Comparison of ENCODE assay signal across 10 cellular contexts in genomic region chr21:44815852-44816628, GRCh38. TPM values are rescaled to one million over a fixed set of nuclear protein-coding genes. Genes with fewer than 3 reads are reported as not detected.
DNase-seq lines count a peak whose midpoint lies in the region; ATAC-seq, FAIRE-seq and TF ChIP-seq lines count a peak whose summit lies in the region.
"Had no signal": no experiment of that assay in that cellular context is flagged by ENCODE, and none has a peak within 500 bp of the region (broad histone marks: within the 10 kb centered on the region; RNA-seq: fewer than 3 reads in every experiment).

No MANE protein-coding gene starts in this region.

- dilution Hi-C loops in IMR-90 (cut with HindIII; ENCODE audit: low sequenced_read_pairs, unreplicated experiment), result no loop called here

- no peak overlapping the region for H3K4me2 ChIP-seq in IMR-90 (ENCODE audit: low read depth, low read length)
- H3K4me2 ChIP-seq in K562 (ENCODE audit: insufficient read depth, low read length), result no peak overlapping the region

- H3K4me1 Mint-ChIP-seq in CD8-positive, alpha-beta T cell (ENCODE audit: low read depth), result peaks cover 10% of the 10 kb centered on the region
- peaks cover 9 to 11% of the 10 kb centered on the region in 2 donors for H3K4me1 Mint-ChIP-seq in natural killer cell treated with Interleukin-12 subunit alpha and Interleukin-12 subunit beta and Interleukin-15 and Interleukin-18, amount 100 ng/mL, for 72 hours (ENCODE audit: low read depth in 2 of 2)

- no peak overlapping the region for H2AFZ ChIP-seq in IMR-90 (replicated peaks; ENCODE audit: low read length, poor library complexity)
- H2AFZ ChIP-seq in K562 (ENCODE audit: low read depth, low read length), result no peak overlapping the region

- no peak for TF ChIP-seq CTCF in CD8-positive, alpha-beta T cell (IDR thresholded peaks at IDR 0.05)
- no peak for TF ChIP-seq CTCF in IMR-90 (conservative IDR thresholded peaks at IDR 0.05; ENCODE audit: low read depth, low read length)
- TF ChIP-seq CTCF in K562 (IDR thresholded peaks at IDR 0.05 in 2 of 3, conservative IDR thresholded peaks at IDR 0.05 in 1 of 3; ENCODE audit: insufficient read depth in 2 of 3, low read depth in 1 of 3, low read length in 3 of 3), result no peak
- no peak for TF ChIP-seq CTCF in upper lobe of left lung (IDR thresholded peaks at IDR 0.05)

- ATAC-seq in CD8-positive, alpha-beta T cell, result no peak
- ATAC-seq in IMR-90 (ENCODE audit: low read depth) (no peak), K562 (no peak), upper lobe of left lung (ENCODE audit: low FRiP score in 2 of 2) (no peak)
- no peak for ATAC-seq in natural killer cell treated with Interleukin-12 subunit alpha and Interleukin-12 subunit beta and Interleukin-15 and Interleukin-18, amount 100 ng/mL, for 72 hours
- ATAC-seq: gastrocnemius medialis had no signal

- in situ Hi-C loops in IMR-90 (cut with MboI; ENCODE audit: low sequenced_read_pairs), result loop anchor here (25.0 kb wide), 1 partner anchor 296 kb away; no protein-coding TSS in a partner anchor
- in situ Hi-C loops in K562 (cut with MboI), result no loop called here

- H3K4ac ChIP-seq in IMR-90 (ENCODE audit: low read depth, low read length), result no peak overlapping the region

- no peak for TF ChIP-seq RAD21 in IMR-90 (IDR thresholded peaks at IDR 0.05; ENCODE audit: low read length)
- no peak for TF ChIP-seq RAD21 in K562 (CRISPR knock-in tag; conservative IDR thresholded peaks at IDR 0.05 in 1 of 2, IDR thresholded peaks at IDR 0.05 in 1 of 2)

- CTCF ChIA-PET in CD8-positive, alpha-beta T cell (lab: Charles Lee), result interaction anchor here (1.2 to 1.6 kb wide), 3 partner anchors 15 to 32 kb away, joined by 3 to 8 read pairs (median 5); partner anchors contain the start of gene UBE2G2
- CTCF ChIA-PET in IMR-90 (lab: Yijun Ruan, JAX), result no interaction called here
- CTCF ChIA-PET in K562 (lab: Yijun Ruan, JAX; ENCODE audit: low intra/inter-chr PET ratio), result no interaction called here

- peaks cover 19% of the 10 kb centered on the region for H3K4me1 ChIP-seq in CD8-positive, alpha-beta T cell (ENCODE audit: insufficient read depth, low read length)
- peaks cover 8% of the 10 kb centered on the region; the same call in 1 of the 2 replicates for H3K4me1 ChIP-seq in IMR-90 (ENCODE audit: control insufficient read depth, insufficient read depth, low read length)
- peaks cover 0 to 58% of the 10 kb centered on the region in 2 experiments; a peak in 4 of 5 replicates for H3K4me1 ChIP-seq in K562 (replicated peaks in 1 of 2; ENCODE audit: control insufficient read depth in 2 of 2, insufficient read depth in 2 of 2, low read length in 2 of 2)
- peaks cover 16 to 33% (median 24%) of the 10 kb centered on the region in 4 donors for H3K4me1 ChIP-seq in upper lobe of left lung

- no peak overlapping the region for H3K27ac Mint-ChIP-seq in CD8-positive, alpha-beta T cell
- H3K27ac Mint-ChIP-seq in natural killer cell treated with Interleukin-12 subunit alpha and Interleukin-12 subunit beta and Interleukin-15 and Interleukin-18, amount 100 ng/mL, for 72 hours, result no peak overlapping the region

- TF ChIP-seq POLR2A in IMR-90 (IDR thresholded peaks at IDR 0.05; ENCODE audit: low read depth, low read length), result no peak
- TF ChIP-seq POLR2A in K562 (conservative IDR thresholded peaks at IDR 0.05), result no peak
- TF ChIP-seq POLR2A in upper lobe of left lung (IDR thresholded peaks at IDR 0.05), result no peak

- peak; percentile 71 for FAIRE-seq in K562 (lab: Jason Lieb, UNC)

- TF ChIP-seq EP300 in K562 (IDR thresholded peaks at IDR 0.05; ENCODE audit: low read length) (no peak), upper lobe of left lung (IDR thresholded peaks at IDR 0.05) (no peak)

- BruUV-seq in IMR-90 (replicated peaks; lab: Mats Ljungman, UMichigan) (no TSS peak), K562 (replicated peaks; lab: Mats Ljungman, UMichigan) (no TSS peak)

- H3K36me3 Mint-ChIP-seq in CD8-positive, alpha-beta T cell, result peaks cover 24% of the 10 kb centered on the region
- peaks cover 2% of the 10 kb centered on the region for H3K36me3 Mint-ChIP-seq in natural killer cell treated with Interleukin-12 subunit alpha and Interleukin-12 subunit beta and Interleukin-15 and Interleukin-18, amount 100 ng/mL, for 72 hours

- no peak overlapping the region for H3K9ac ChIP-seq in IMR-90 (ENCODE audit: low read depth, low read length)
- peak overlapping the region in 1 of 2 experiments; percentile 77; a peak in 2 of 4 replicates for H3K9ac ChIP-seq in K562 (ENCODE audit: insufficient read depth in 1 of 2, low read depth in 2 of 2, low read length in 2 of 2)

- no peak overlapping the region for H3K18ac ChIP-seq in IMR-90 (ENCODE audit: low read depth, low read length)

- H3K79me2 ChIP-seq in K562 (ENCODE audit: control insufficient read depth, insufficient read depth, low read length), result peaks cover 69% of the 10 kb centered on the region

- no peaks in the 10 kb centered on the region for H3K27me3 ChIP-seq in CD8-positive, alpha-beta T cell (ENCODE audit: insufficient read depth, low read length)
- H3K27me3 ChIP-seq in IMR-90 (ENCODE audit: control insufficient read depth, insufficient read depth, low read length) (no peaks in the 10 kb centered on the region), K562 (ENCODE audit: control insufficient read depth in 2 of 2, insufficient read depth in 2 of 2, low read length in 2 of 2) (no peaks in the 10 kb centered on the region), upper lobe of left lung (no peaks in the 10 kb centered on the region)
- H3K27me3 ChIP-seq: gastrocnemius medialis had no signal

- no peak overlapping the region for H2BK15ac ChIP-seq in IMR-90 (ENCODE audit: low read depth, low read length)

- no peak overlapping the region for H2BK5ac ChIP-seq in IMR-90 (ENCODE audit: low read depth, low read length, poor library complexity, severe bottlenecking)

- 90% methylated on average over 2 of the region's 10 CpGs; no CpG with 5 or more reads in 1 of the 2 experiments for WGBS in IMR-90 (ENCODE audit: extremely low coverage in 2 of 2, insufficient read length in 1 of 2), 2 experiments
- 81% methylated on average over 10 of the region's 10 CpGs for WGBS in K562 (ENCODE audit: insufficient coverage, low coverage, missing lambda C conversion rate)
- 72 to 78% methylated on average over 9 to 10 of the region's 10 CpGs for WGBS in upper lobe of left lung, 2 donors

- no peak overlapping the region for H4K8ac ChIP-seq in IMR-90 (ENCODE audit: low read depth in 2 of 2, low read length in 2 of 2)

- intact Hi-C loops in CD8-positive, alpha-beta T cell (cut with DNase I, micrococcal nuclease), result loop anchor here (5.0 kb wide), 8 partner anchors 111 to 1844 kb away; partner anchors contain the start of genes ADARB1 (in 1 of the 2), CFAP410 (in 1 of the 2), PCBP3 (in 1 of the 2) and PKNOX1 (in 1 of the 2)
- intact Hi-C loops in IMR-90 (cut with micrococcal nuclease) (loop anchor here (5.0 kb wide), 1 partner anchor 56 kb away; the partner anchor contains the start of gene PTTG1IP), K562 (cut with micrococcal nuclease) (no loop called here)

- H3K9me3 ChIP-seq in CD8-positive, alpha-beta T cell (ENCODE audit: low read length), result no peaks in the 10 kb centered on the region
- H3K9me3 ChIP-seq in IMR-90 (ENCODE audit: control insufficient read depth, insufficient read depth, low read length) (peaks cover 23% of the 10 kb centered on the region), K562 (replicated peaks; ENCODE audit: control insufficient read depth, insufficient read depth, low read depth, low read length) (peaks cover 3% of the 10 kb centered on the region), upper lobe of left lung (peaks cover 0 to 3% (median 1%) of the 10 kb centered on the region in 4 donors)
- H3K9me3 ChIP-seq: gastrocnemius medialis had no signal

- H3K23ac ChIP-seq in IMR-90 (ENCODE audit: low read depth, low read length), result peak overlapping the region; percentile 83; the same call in 1 of the 2 replicates

- H4K91ac ChIP-seq in IMR-90 (ENCODE audit: insufficient read depth, low read depth, low read length), result no peak overlapping the region

- no peak overlapping the region for H3K14ac ChIP-seq in IMR-90 (replicated peaks; ENCODE audit: low read depth, low read length)

- no peak overlapping the region for H3K56ac ChIP-seq in IMR-90 (ENCODE audit: extremely low read depth, insufficient read depth, low read length)

- H4K5ac ChIP-seq in IMR-90 (ENCODE audit: low read depth, low read length), result no peak overlapping the region

- no peaks in the 10 kb centered on the region for H3K27me3 Mint-ChIP-seq in CD8-positive, alpha-beta T cell (ENCODE audit: low read depth)
- H3K27me3 Mint-ChIP-seq in natural killer cell treated with Interleukin-12 subunit alpha and Interleukin-12 subunit beta and Interleukin-15 and Interleukin-18, amount 100 ng/mL, for 72 hours, result no peaks in the 10 kb centered on the region

- H2BK20ac ChIP-seq in IMR-90 (ENCODE audit: low read depth, low read length), result no peak overlapping the region

- H3K79me1 ChIP-seq in IMR-90 (ENCODE audit: low read depth in 1 of 2, low read length in 2 of 2), result peaks cover 18 to 68% of the 10 kb centered on the region in 2 experiments

- DNase-seq in CD8-positive, alpha-beta T cell, result no peak
- DNase-seq in IMR-90, result no peak
- DNase-seq in K562 (ENCODE audit: extremely low read depth in 1 of 4, low spot score in 3 of 4), result no peak
- no peak for DNase-seq in natural killer cell treated with Interleukin-12 subunit alpha and Interleukin-12 subunit beta and Interleukin-15 and Interleukin-18, amount 100 ng/mL, for 72 hours (ENCODE audit: low spot score)
- no peak for DNase-seq in GDM1 (lab: John Stamatoyannopoulos, UW)
- DNase-seq in upper lobe of left lung, result no peak
- DNase-seq in activated gamma-delta T cell (lab: John Stamatoyannopoulos, UW), result no peak
- DNase-seq: gastrocnemius medialis, NCI-H146, SHP77 had no signal

- H3K9me1 ChIP-seq in IMR-90 (ENCODE audit: insufficient read depth, low read length), result peaks cover 8% of the 10 kb centered on the region
- H3K9me1 ChIP-seq in K562 (ENCODE audit: control insufficient read depth, insufficient read depth, low read length), result peaks cover 15% of the 10 kb centered on the region

- peak overlapping the region; percentile 24 for H2AK9ac ChIP-seq in IMR-90 (replicated peaks; ENCODE audit: low read depth, low read length, poor library complexity)

- POLR2A ChIA-PET in CD8-positive, alpha-beta T cell (lab: Charles Lee), result interaction anchor here (1.4 kb wide), 1 partner anchor 15 kb away, joined by 3 read pairs; the partner anchor contains the start of gene UBE2G2
- POLR2A ChIA-PET in IMR-90 (lab: Charles Lee; ENCODE audit: unreplicated experiment), result no interaction called here
- POLR2A ChIA-PET in K562 (lab: Yijun Ruan, JAX), result interaction anchor here (0.6 to 2.5 kb wide), 7 partner anchors 10 to 241 kb away, joined by 3 to 33 read pairs (median 3); partner anchors contain the start of gene UBE2G2

- H2AK5ac ChIP-seq in IMR-90 (ENCODE audit: low read depth, low read length), result no peak overlapping the region

- no peak overlapping the region for H3K27ac ChIP-seq in CD8-positive, alpha-beta T cell (ENCODE audit: low read depth, low read length)
- H3K27ac ChIP-seq in IMR-90 (ENCODE audit: insufficient read depth, low read length) (no peak overlapping the region), K562 (ENCODE audit: extremely low read depth, low read depth, low read length) (no peak overlapping the region), upper lobe of left lung (no peak overlapping the region)

- H3K9me3 Mint-ChIP-seq in CD8-positive, alpha-beta T cell, result no peaks in the 10 kb centered on the region
- H3K9me3 Mint-ChIP-seq in natural killer cell treated with Interleukin-12 subunit alpha and Interleukin-12 subunit beta and Interleukin-15 and Interleukin-18, amount 100 ng/mL, for 72 hours, result no peaks in the 10 kb centered on the region

- peaks cover 59% of the 10 kb centered on the region for H4K20me1 ChIP-seq in IMR-90 (ENCODE audit: insufficient read depth, low read length)
- H4K20me1 ChIP-seq in K562 (replicated peaks; ENCODE audit: control insufficient read depth, insufficient read depth, low read length), result peaks cover 25% of the 10 kb centered on the region; the same call in 1 of the 2 replicates

- no peak overlapping the region for H2BK120ac ChIP-seq in IMR-90 (ENCODE audit: low read depth, low read length)

- H3K36me3 ChIP-seq in CD8-positive, alpha-beta T cell (ENCODE audit: insufficient read depth, low read length), result no peaks in the 10 kb centered on the region
- peaks cover 12% of the 10 kb centered on the region; the same call in 1 of the 2 replicates for H3K36me3 ChIP-seq in IMR-90 (ENCODE audit: control insufficient read depth, insufficient read depth, low read length)
- peaks cover 32% of the 10 kb centered on the region; the same call in 2 of the 3 replicates for H3K36me3 ChIP-seq in K562 (ENCODE audit: control insufficient read depth, insufficient read depth, low read length)
- peaks cover 0 to 18% (median 12%) of the 10 kb centered on the region in 4 donors for H3K36me3 ChIP-seq in upper lobe of left lung

- peak overlapping the region; percentile 79 for H3K4me3 Mint-ChIP-seq in CD8-positive, alpha-beta T cell
- peak overlapping the region; percentile 82 for H3K4me3 Mint-ChIP-seq in natural killer cell treated with Interleukin-12 subunit alpha and Interleukin-12 subunit beta and Interleukin-15 and Interleukin-18, amount 100 ng/mL, for 72 hours

- no peak overlapping the region for H3K4me3 ChIP-seq in CD8-positive, alpha-beta T cell (ENCODE audit: low read depth, low read length)
- H3K4me3 ChIP-seq in IMR-90 (ENCODE audit: insufficient read depth, low read depth, low read length) (no peak overlapping the region), K562 (no peak overlapping the region), upper lobe of left lung (no peak overlapping the region)

RNA-seq across cellular contexts. Expression of gene SUMO3, which starts 1.8 kb away (rescaled TPM):
- 10 to 100 TPM; 84.7 to 87.3 TPM for total RNA-seq in CD8-positive, alpha-beta T cell
- total RNA-seq in IMR-90 (2012; rRNA removed) (64.9 and 103 TPM in 2 replicates), K562 (2014; rRNA removed) (95.2 and 118 TPM in 2 replicates), K562 (2014; rRNA removed; fragmentation: Illumina TruSeq; extraction: Trizol) (101 TPM in 2 replicates), K562 (2015; rRNA removed; fragmentation: Illumina TruSeq; extraction: Trizol) (111 and 113 TPM in 2 replicates), K562 (2021) (120 TPM in 2 replicates), upper lobe of left lung (10 to 100 TPM; 46.1 to 97.6 (median 73.2) TPM)
- polyA plus RNA-seq in IMR-90 (2012; rRNA removed) (101 and 104 TPM in 2 replicates), K562 (2011; rRNA removed) (110 and 128 TPM in 2 replicates), K562 (2014; fragmentation: Illumina TruSeq; extraction: Trizol) (142 and 144 TPM in 2 replicates), K562 (2014; fragmentation: Nextera tagmentation; extraction: Ambion mirVana) (10 to 100 TPM; 13.9 to 21.6 TPM), K562 (2014; rRNA removed) (143 and 146 TPM in 2 replicates)
- 73.7 and 82.6 TPM in 2 replicates for polyA plus RNA-seq in IMR-90 (2012; cell fraction: cytosol; rRNA removed)
- 23.5 and 36.3 TPM in 2 replicates for polyA plus RNA-seq in IMR-90 (2012; cell fraction: nucleus; rRNA removed; ENCODE audit: low replicate concordance)
- total RNA-seq in K562 (2011; cell fraction: chromatin; rRNA removed; ENCODE audit: low replicate concordance), result 32.4 and 33.2 TPM in 2 replicates
- 27.5 and 32.6 TPM in 2 replicates for total RNA-seq in K562 (2011; cell fraction: nucleolus; rRNA removed)
- total RNA-seq in K562 (2011; cell fraction: nucleoplasm; rRNA removed), result 42.5 and 55.7 TPM in 2 replicates
- 132 and 183 TPM in 2 replicates for polyA plus RNA-seq in K562 (2011; cell fraction: cytosol; rRNA removed)
- polyA plus RNA-seq in K562 (2011; cell fraction: nucleus; rRNA removed), result 41.4 and 52.1 TPM in 2 replicates
- 95.3 and 142 TPM in 2 replicates for polyA plus RNA-seq in K562 (2012)
- polyA minus RNA-seq in K562 (2011; rRNA and poly(A)+ RNA removed), result 105 and 120 TPM in 2 replicates
- 70.3 and 71.5 TPM in 2 replicates for polyA minus RNA-seq in K562 (2011; cell fraction: cytosol; rRNA and poly(A)+ RNA removed)
- polyA minus RNA-seq in K562 (2011; cell fraction: nucleus; rRNA and poly(A)+ RNA removed), result 18.8 and 32.3 TPM in 2 replicates
- 10 to 100 TPM; 50.1 to 53.9 TPM for total RNA-seq in natural killer cell treated with Interleukin-12 subunit alpha and Interleukin-12 subunit beta and Interleukin-15 and Interleukin-18, amount 100 ng/mL, for 72 hours

RNA-seq across cellular contexts. Expression of gene UBE2G2, which starts 14.4 kb away (rescaled TPM):
- 10 to 100 TPM; 88.8 to 89.1 TPM for total RNA-seq in CD8-positive, alpha-beta T cell
- total RNA-seq in IMR-90 (2012; rRNA removed) (65.4 and 75.8 TPM in 2 replicates), K562 (2014; rRNA removed) (122 and 148 TPM in 2 replicates), K562 (2014; rRNA removed; fragmentation: Illumina TruSeq; extraction: Trizol) (109 and 112 TPM in 2 replicates), K562 (2015; rRNA removed; fragmentation: Illumina TruSeq; extraction: Trizol) (99.0 and 112 TPM in 2 replicates), K562 (2021) (131 and 140 TPM in 2 replicates), upper lobe of left lung (100 to 1,000 TPM in 1 of 6 donors, 10 to 100 TPM in 5; 74.4 to 218 (median 80.1) TPM)
- polyA plus RNA-seq in IMR-90 (2012; rRNA removed) (81.9 and 91.7 TPM in 2 replicates), K562 (2011; rRNA removed) (210 and 225 TPM in 2 replicates), K562 (2014; fragmentation: Illumina TruSeq; extraction: Trizol) (198 and 202 TPM in 2 replicates), K562 (2014; fragmentation: Nextera tagmentation; extraction: Ambion mirVana) (10 to 100 TPM; 47.5 to 74.3 TPM), K562 (2014; rRNA removed) (200 and 297 TPM in 2 replicates)
- 51.8 and 81.4 TPM in 2 replicates for polyA plus RNA-seq in IMR-90 (2012; cell fraction: cytosol; rRNA removed)
- 112 and 205 TPM in 2 replicates for polyA plus RNA-seq in IMR-90 (2012; cell fraction: nucleus; rRNA removed; ENCODE audit: low replicate concordance)
- total RNA-seq in K562 (2011; cell fraction: chromatin; rRNA removed; ENCODE audit: low replicate concordance), result 217 and 395 TPM in 2 replicates
- total RNA-seq in K562 (2011; cell fraction: nucleolus; rRNA removed), result 127 and 140 TPM in 2 replicates
- 222 and 291 TPM in 2 replicates for total RNA-seq in K562 (2011; cell fraction: nucleoplasm; rRNA removed)
- polyA plus RNA-seq in K562 (2011; cell fraction: cytosol; rRNA removed), result 249 and 260 TPM in 2 replicates
- polyA plus RNA-seq in K562 (2011; cell fraction: nucleus; rRNA removed), result 234 and 303 TPM in 2 replicates
- 119 and 202 TPM in 2 replicates for polyA plus RNA-seq in K562 (2012)
- polyA minus RNA-seq in K562 (2011; rRNA and poly(A)+ RNA removed), result 146 and 179 TPM in 2 replicates
- 83.5 and 87.6 TPM in 2 replicates for polyA minus RNA-seq in K562 (2011; cell fraction: cytosol; rRNA and poly(A)+ RNA removed)
- 115 and 148 TPM in 2 replicates for polyA minus RNA-seq in K562 (2011; cell fraction: nucleus; rRNA and poly(A)+ RNA removed)
- total RNA-seq in natural killer cell treated with Interleukin-12 subunit alpha and Interleukin-12 subunit beta and Interleukin-15 and Interleukin-18, amount 100 ng/mL, for 72 hours, result 100 to 1,000 TPM in 1 of 2 donors, 10 to 100 TPM in 1; 89.7 to 164 TPM

RNA-seq across cellular contexts. Expression of gene PTTG1IP, which starts 57.5 kb away (rescaled TPM):
- total RNA-seq in CD8-positive, alpha-beta T cell, result 10 to 100 TPM; 71.0 to 73.3 TPM
- total RNA-seq in IMR-90 (2012; rRNA removed) (194 and 230 TPM in 2 replicates), K562 (2014; rRNA removed) (85.4 and 97.6 TPM in 2 replicates), K562 (2014; rRNA removed; fragmentation: Illumina TruSeq; extraction: Trizol) (65.7 and 66.2 TPM in 2 replicates), K562 (2015; rRNA removed; fragmentation: Illumina TruSeq; extraction: Trizol) (92.9 and 98.7 TPM in 2 replicates), K562 (2021) (99.3 and 99.5 TPM in 2 replicates), upper lobe of left lung (100 to 1,000 TPM; 150 to 316 (median 247) TPM)
- polyA plus RNA-seq in IMR-90 (2012; rRNA removed) (156 and 167 TPM in 2 replicates), K562 (2011; rRNA removed) (92.4 and 138 TPM in 2 replicates), K562 (2014; fragmentation: Illumina TruSeq; extraction: Trizol) (77.0 and 77.8 TPM in 2 replicates), K562 (2014; fragmentation: Nextera tagmentation; extraction: Ambion mirVana) (1 to 10 TPM; 5.0 to 9.2 TPM), K562 (2014; rRNA removed) (82.4 and 86.9 TPM in 2 replicates)
- polyA plus RNA-seq in IMR-90 (2012; cell fraction: cytosol; rRNA removed), result 112 and 137 TPM in 2 replicates
- polyA plus RNA-seq in IMR-90 (2012; cell fraction: nucleus; rRNA removed; ENCODE audit: low replicate concordance), result 67.9 and 125 TPM in 2 replicates
- 109 and 139 TPM in 2 replicates for total RNA-seq in K562 (2011; cell fraction: chromatin; rRNA removed; ENCODE audit: low replicate concordance)
- 131 and 151 TPM in 2 replicates for total RNA-seq in K562 (2011; cell fraction: nucleolus; rRNA removed)
- 146 and 174 TPM in 2 replicates for total RNA-seq in K562 (2011; cell fraction: nucleoplasm; rRNA removed)
- 79.9 and 115 TPM in 2 replicates for polyA plus RNA-seq in K562 (2011; cell fraction: cytosol; rRNA removed)
- 69.1 and 123 TPM in 2 replicates for polyA plus RNA-seq in K562 (2011; cell fraction: nucleus; rRNA removed)
- polyA plus RNA-seq in K562 (2012), result 77.4 and 167 TPM in 2 replicates
- polyA minus RNA-seq in K562 (2011; rRNA and poly(A)+ RNA removed), result 54.1 and 70.2 TPM in 2 replicates
- polyA minus RNA-seq in K562 (2011; cell fraction: cytosol; rRNA and poly(A)+ RNA removed), result 69.1 and 114 TPM in 2 replicates
- 17.4 and 40.2 TPM in 2 replicates for polyA minus RNA-seq in K562 (2011; cell fraction: nucleus; rRNA and poly(A)+ RNA removed)
- total RNA-seq in natural killer cell treated with Interleukin-12 subunit alpha and Interleukin-12 subunit beta and Interleukin-15 and Interleukin-18, amount 100 ng/mL, for 72 hours, result 10 to 100 TPM; 69.4 to 81.7 TPM
